Comparison of ENCODE assay signal across 23 cellular contexts in genomic region chr10:33353853-33354252, GRCh38.
"Had no signal": no experiment of that assay in that cellular context is flagged by ENCODE, and none has a peak within 500 bp of the region (broad histone marks: within the 10 kb centered on the region; RNA-seq: fewer than 3 reads in every experiment).

No MANE protein-coding gene starts in this region.

- H3K27me3 Mint-ChIP-seq: progenitor cell of endocrine pancreas had no signal

- H3K36me3 Mint-ChIP-seq: activated naive CD8-positive, alpha-beta T cell; mesothelial cell of epicardium; naive B cell had no signal

- H3K27ac ChIP-seq: cardiac muscle cell, heart right ventricle, ovary, right lobe of liver, testis, transverse colon had no signal

- H3K4me1 ChIP-seq: right lobe of liver, testis, transverse colon had no signal

- ATAC-seq: activated CD4-positive, alpha-beta T cell treated with anti-CD3 and anti-CD28 coated beads for 36 hours; effector memory CD8-positive, alpha-beta T cell; esophagus mucosa; heart right ventricle; right lobe of liver; stimulated activated naive CD8-positive, alpha-beta T cell treated with anti-CD3 and anti-CD28 coated beads, Interleukin-15, Interleukin-2, amounts not matched to agents 100 U/mL and 50 U/mL, for 24 hours had no signal

- H3K27me3 ChIP-seq: cardiac muscle cell, heart right ventricle, ovary, right lobe of liver, testis, transverse colon had no signal

- H3K4me3 Mint-ChIP-seq: activated CD4-positive, alpha-beta T cell treated with anti-CD3 and anti-CD28 coated beads for 36 hours; activated naive CD8-positive, alpha-beta T cell; effector memory CD8-positive, alpha-beta T cell; mesothelial cell of epicardium; naive B cell had no signal

- H3K4me1 Mint-ChIP-seq: activated CD4-positive, alpha-beta T cell treated with anti-CD3 and anti-CD28 coated beads for 36 hours; naive B cell had no signal

- H3K27ac Mint-ChIP-seq: activated CD4-positive, alpha-beta T cell treated with anti-CD3 and anti-CD28 coated beads for 36 hours; activated naive CD8-positive, alpha-beta T cell; effector memory CD8-positive, alpha-beta T cell; mesothelial cell of epicardium; naive B cell; progenitor cell of endocrine pancreas had no signal

- H3K36me3 ChIP-seq: cardiac muscle cell, heart right ventricle, ovary, right lobe of liver, transverse colon had no signal

- H3K9me3 ChIP-seq: ovary, right lobe of liver, testis, transverse colon had no signal

- H3K9me3 Mint-ChIP-seq: effector memory CD8-positive, alpha-beta T cell; mesothelial cell of epicardium had no signal

- DNase-seq: activated CD4-positive, alpha-beta T cell treated with anti-CD3 and anti-CD28 coated beads for 36 hours; activated CD4-positive, alpha-beta T cell treated with anti-CD3 and anti-CD28 coated beads, Interleukin-2, amount 50 U/mL, for 48 hours; activated CD4-positive, CD25-positive, alpha-beta regulatory T cell; activated CD8-positive, alpha-beta memory T cell treated with anti-CD3 and anti-CD28 coated beads for 24 hours; activated effector memory CD4-positive, alpha-beta T cell treated with Interleukin-2 at 50 U/mL for 16 hours; activated naive CD4-positive, alpha-beta T cell treated with Interleukin-2 at 50 U/mL for 16 hours; cortex of kidney; effector memory CD8-positive, alpha-beta T cell; foreskin fibroblast; heart right ventricle; left cardiac atrium; naive B cell; ovary; right lobe of liver; stimulated activated CD4-positive, alpha-beta T cell treated with anti-CD3 and anti-CD28 coated beads, Interleukin-4, amount 100 ng/mL, for 1 hour; stimulated activated naive CD8-positive, alpha-beta T cell treated with anti-CD3 and anti-CD28 coated beads, Interleukin-15, Interleukin-2, amounts not matched to agents 100 U/mL and 50 U/mL, for 24 hours; testis; transverse colon had no signal

- H3K4me3 ChIP-seq: cardiac muscle cell, heart right ventricle, ovary, right lobe of liver, testis, transverse colon had no signal
